8 cellular contexts compared by ENCODE assay signal in genomic region chr16:30805370-30806169, GRCh38. TPM values are rescaled to one million over a fixed set of nuclear protein-coding genes. Genes with fewer than 3 reads are reported as not detected.
DNase-seq lines count a peak whose midpoint lies in the region; ATAC-seq and TF ChIP-seq lines count a peak whose summit lies in the region.

No MANE protein-coding gene starts in this region.

- H3K27me3 Mint-ChIP-seq in CD4-positive, alpha-beta T cell: no peaks in the 10 kb centered on the region
- peaks cover 3% of the 10 kb centered on the region for H3K27me3 Mint-ChIP-seq in HFFc6 (ENCODE audit: insufficient read depth)
- no peaks in the 10 kb centered on the region for H3K27me3 Mint-ChIP-seq in mesothelial cell of epicardium (ENCODE audit: low read depth)

- H3K4me3 Mint-ChIP-seq in CD4-positive, alpha-beta T cell: peak overlapping the region; percentile 87
- peak overlapping the region; percentile 90 for H3K4me3 Mint-ChIP-seq in HFFc6
- H3K4me3 Mint-ChIP-seq in mesothelial cell of epicardium: peak overlapping the region; percentile 76
- H3K4me3 Mint-ChIP-seq in stimulated activated effector memory CD8-positive, alpha-beta T cell treated with anti-CD3 and anti-CD28 coated beads, Interleukin-12 subunit alpha, Interleukin-12 subunit beta, amount 100 ng/mL, for 72 hours: peak overlapping the region; percentile 72

- no peak for TF ChIP-seq CTCF in CD4-positive, alpha-beta T cell (IDR thresholded peaks at IDR 0.05)
- TF ChIP-seq CTCF in HFFc6 (IDR thresholded peaks at IDR 0.05) (no peak; the same call in 1 of the 2 replicates), mesothelial cell of epicardium (IDR thresholded peaks at IDR 0.05; ENCODE audit: unreplicated experiment) (no peak)

- POLR2A ChIA-PET in CD4-positive, alpha-beta T cell (lab: Charles Lee): interaction anchor here (0.7 to 2.4 kb wide), 12 partner anchors 9 to 397 kb away, joined by 3 to 40 read pairs (median 7); partner anchors contain the start of genes FBRS, PHKG2, PYCARD and ZNF629

- peaks cover 18% of the 10 kb centered on the region for H3K4me1 Mint-ChIP-seq in CD4-positive, alpha-beta T cell (ENCODE audit: low read depth)
- H3K4me1 Mint-ChIP-seq in HFFc6 (ENCODE audit: low read depth): peaks cover 20% of the 10 kb centered on the region
- H3K4me1 Mint-ChIP-seq in mesothelial cell of epicardium: peaks cover 15% of the 10 kb centered on the region
- H3K4me1 Mint-ChIP-seq in stimulated activated effector memory CD8-positive, alpha-beta T cell treated with anti-CD3 and anti-CD28 coated beads, Interleukin-12 subunit alpha, Interleukin-12 subunit beta, amount 100 ng/mL, for 72 hours: peaks cover 12% of the 10 kb centered on the region

- CTCF ChIA-PET in CD4-positive, alpha-beta T cell (lab: Charles Lee): interaction anchor here (0.6 to 2.7 kb wide), 4 partner anchors 9 to 87 kb away, joined by 3 to 28 read pairs (median 6); no protein-coding TSS in a partner anchor

- peak overlapping the region; percentile 59 for H3K27ac ChIP-seq in CD4-positive, alpha-beta T cell (ENCODE audit: low read depth, low read length)
- peak overlapping the region; percentile 85 for H3K27ac ChIP-seq in epithelial cell of prostate

- H3K27me3 ChIP-seq in CD4-positive, alpha-beta T cell (ENCODE audit: control insufficient read depth, insufficient read depth, low read length): no peaks in the 10 kb centered on the region

- H3K9me3 Mint-ChIP-seq in CD4-positive, alpha-beta T cell: no peaks in the 10 kb centered on the region
- H3K9me3 Mint-ChIP-seq in HFFc6 (no peaks in the 10 kb centered on the region), mesothelial cell of epicardium (no peaks in the 10 kb centered on the region)
- no peaks in the 10 kb centered on the region for H3K9me3 Mint-ChIP-seq in stimulated activated effector memory CD8-positive, alpha-beta T cell treated with anti-CD3 and anti-CD28 coated beads, Interleukin-12 subunit alpha, Interleukin-12 subunit beta, amount 100 ng/mL, for 72 hours

- DNase-seq in CD4-positive, alpha-beta T cell: peak; percentile 28 to 70 (median 50)
- DNase-seq in HFFc6: peak; percentile 56
- peak; percentile 24 for DNase-seq in NCI-H82 treated with DMSO at 0.1 percent for 48 hours (lab: John Stamatoyannopoulos, UW; ENCODE audit: unreplicated experiment)
- DNase-seq in activated T-cell treated with anti-CD3 and anti-CD28 coated beads for 48 hours (ENCODE audit: low read depth): peak; percentile 48
- no peak for DNase-seq in epithelial cell of prostate (ENCODE audit: low read depth, low spot score)
- peak; percentile 57 to 75 for DNase-seq in mesothelial cell of epicardium (ENCODE audit: low spot score in 2 of 2, unreplicated experiment in 2 of 2)
- peak; percentile 32 to 61 for DNase-seq in stimulated activated effector memory CD8-positive, alpha-beta T cell treated with anti-CD3 and anti-CD28 coated beads, Interleukin-12 subunit alpha, Interleukin-12 subunit beta, amount 100 ng/mL, for 72 hours (ENCODE audit: low spot score in 2 of 2)

- H3K36me3 Mint-ChIP-seq in CD4-positive, alpha-beta T cell (ENCODE audit: low read depth): no peaks in the 10 kb centered on the region
- H3K36me3 Mint-ChIP-seq in HFFc6 (ENCODE audit: low read depth): no peaks in the 10 kb centered on the region
- no peaks in the 10 kb centered on the region for H3K36me3 Mint-ChIP-seq in mesothelial cell of epicardium
- peaks cover 6% of the 10 kb centered on the region for H3K36me3 Mint-ChIP-seq in stimulated activated effector memory CD8-positive, alpha-beta T cell treated with anti-CD3 and anti-CD28 coated beads, Interleukin-12 subunit alpha, Interleukin-12 subunit beta, amount 100 ng/mL, for 72 hours

- H3K9me3 ChIP-seq in CD4-positive, alpha-beta T cell (ENCODE audit: control insufficient read depth, low read length): no peaks in the 10 kb centered on the region

- intact Hi-C loops in CD4-positive, alpha-beta T cell (cut with DNase I, micrococcal nuclease): loop anchor here (1.0 kb wide), 2 partner anchors 18 to 70 kb away; partner anchors contain the start of gene ZNF629 (in 2 of the 2)

- peak; percentile 74 for ATAC-seq in CD4-positive, alpha-beta T cell (ENCODE audit: poor library complexity)
- peak; percentile 79 for ATAC-seq in stimulated activated effector memory CD8-positive, alpha-beta T cell treated with anti-CD3 and anti-CD28 coated beads, Interleukin-12 subunit alpha, Interleukin-12 subunit beta, amount 100 ng/mL, for 72 hours
- no peak for ATAC-seq in HG02970 (IDR thresholded peaks at IDR 0.05; ENCODE audit: low FRiP score, unreplicated experiment)

- H3K27ac Mint-ChIP-seq in CD4-positive, alpha-beta T cell: peak overlapping the region; percentile 52
- H3K27ac Mint-ChIP-seq in HFFc6: peak overlapping the region; percentile 92
- H3K27ac Mint-ChIP-seq in mesothelial cell of epicardium: peak overlapping the region; percentile 95
- H3K27ac Mint-ChIP-seq in stimulated activated effector memory CD8-positive, alpha-beta T cell treated with anti-CD3 and anti-CD28 coated beads, Interleukin-12 subunit alpha, Interleukin-12 subunit beta, amount 100 ng/mL, for 72 hours: peak overlapping the region; percentile 74

RNA-seq across cellular contexts. Expression of gene ZNF629, which starts 18.6 kb away (rescaled TPM):
- total RNA-seq in CD4-positive, alpha-beta T cell: 1 to 10 TPM; 1.6 to 1.7 TPM
- 10 to 100 TPM; 19.4 to 21.8 (median 21.0) TPM for total RNA-seq in HFFc6 (2021; fragmentation: NEBNext Ultra II Directional; extraction: Animal tissue kit (Norgen Biotek cat#: 25700))
- 40.8 to 41.6 TPM (median 41.4 TPM) in 3 replicates for total RNA-seq in mesothelial cell of epicardium

RNA-seq across cellular contexts. Expression of gene RNF40, which starts 43.4 kb away (rescaled TPM):
- total RNA-seq in CD4-positive, alpha-beta T cell: 10 to 100 TPM; 63.0 to 65.2 TPM
- total RNA-seq in HFFc6 (2021; fragmentation: NEBNext Ultra II Directional; extraction: Animal tissue kit (Norgen Biotek cat#: 25700)): 100 to 1,000 TPM in 5 of 6 experiments, 10 to 100 TPM in 1; 98.2 to 120 (median 104) TPM
- 124 to 130 TPM (median 126 TPM) in 3 replicates for total RNA-seq in mesothelial cell of epicardium

RNA-seq across cellular contexts. Expression of gene CFAP119, which starts 43.7 kb away (rescaled TPM):
- total RNA-seq in CD4-positive, alpha-beta T cell: 1 to 10 TPM; 1.7 to 2.2 TPM
- 1 to 10 TPM; 4.3 to 7.6 (median 5.1) TPM for total RNA-seq in HFFc6 (2021; fragmentation: NEBNext Ultra II Directional; extraction: Animal tissue kit (Norgen Biotek cat#: 25700))
- total RNA-seq in mesothelial cell of epicardium: 6.0 to 7.4 TPM (median 6.3 TPM) in 3 replicates

RNA-seq across cellular contexts. Expression of gene PHKG2, which starts 57.3 kb away (rescaled TPM):
- total RNA-seq in CD4-positive, alpha-beta T cell: 10 to 100 TPM; 24.8 to 25.2 TPM
- total RNA-seq in HFFc6 (2021; fragmentation: NEBNext Ultra II Directional; extraction: Animal tissue kit (Norgen Biotek cat#: 25700)): 10 to 100 TPM; 26.6 to 31.0 (median 27.7) TPM
- 44.6 to 53.2 TPM (median 46.4 TPM) in 3 replicates for total RNA-seq in mesothelial cell of epicardium

Comparison
In these comparisons a context has a peak if more than half of its experiments do, and no peak if none do; other contexts are left out.
1. RNA of gene ZNF629, which starts 18.6 kb away (total RNA-seq): 40.8 to 41.6 TPM in mesothelial cell of epicardium and 19.4 to 21.8 TPM in HFFc6; 1.6 to 1.7 TPM in CD4-positive, alpha-beta T cell; every median in the first group is over 4 times any median in the second.
2. Peak in every context shown above with its lines, with median percentiles within 50 percentile points of each other: H3K27ac Mint-ChIP-seq and H3K4me3 Mint-ChIP-seq.